ENCODE assay signal across 15 cellular contexts in genomic region chr3:128485283-128486156, GRCh38. TPM values are rescaled to one million over a fixed set of nuclear protein-coding genes. Genes with fewer than 3 reads are reported as not detected.
DNase-seq lines count a peak whose midpoint lies in the region; ATAC-seq, FAIRE-seq and TF ChIP-seq lines count a peak whose summit lies in the region.
"Had no signal": no experiment of that assay in that cellular context is flagged by ENCODE, and none has a peak within 500 bp of the region (broad histone marks: within the 10 kb centered on the region; RNA-seq: fewer than 3 reads in every experiment).

No MANE protein-coding gene starts in this region.

- H3K36me3 ChIP-seq in cardiac muscle cell (no peaks in the 10 kb centered on the region), mesendoderm (ENCODE audit: control insufficient read depth, insufficient read depth, low read length) (no peaks in the 10 kb centered on the region), uterus (no peaks in the 10 kb centered on the region), hepatocyte (replicated peaks; ENCODE audit: insufficient read depth, low read depth) (no peaks in the 10 kb centered on the region)

- no peak overlapping the region for H3K27ac Mint-ChIP-seq in central memory CD8-positive, alpha-beta T cell (ENCODE audit: low read depth)

- no peak overlapping the region for H3K18ac ChIP-seq in mesendoderm (ENCODE audit: low read length)

- no CpG with 5 or more reads among the region's 29 CpGs for WGBS in mesendoderm (ENCODE audit: extremely low coverage, insufficient coverage, low lambda C conversion rate)
- 65% methylated on average over 25 of the region's 29 CpGs for WGBS in hepatocyte (ENCODE audit: low lambda C conversion rate, missing lambda C conversion rate)

- H3K23ac ChIP-seq in mesendoderm (ENCODE audit: low read length): no peak overlapping the region

- H3K9me3 Mint-ChIP-seq in central memory CD8-positive, alpha-beta T cell: no peaks in the 10 kb centered on the region
- H3K9me3 Mint-ChIP-seq: natural killer cell treated with Interleukin-12 subunit alpha and Interleukin-12 subunit beta and Interleukin-15 and Interleukin-18, amount 100 ng/mL, for 72 hours had no signal

- H3K36me3 Mint-ChIP-seq in central memory CD8-positive, alpha-beta T cell (ENCODE audit: insufficient read depth): peaks cover 15% of the 10 kb centered on the region
- H3K36me3 Mint-ChIP-seq: natural killer cell treated with Interleukin-12 subunit alpha and Interleukin-12 subunit beta and Interleukin-15 and Interleukin-18, amount 100 ng/mL, for 72 hours had no signal

- H3K9me2 ChIP-seq in hepatocyte (replicated peaks; ENCODE audit: insufficient read depth): no peaks in the 10 kb centered on the region

- H4K20me1 ChIP-seq in hepatocyte (ENCODE audit: insufficient read depth, poor library complexity, severe bottlenecking): no peaks in the 10 kb centered on the region

- TF ChIP-seq POLR2A in uterus (IDR thresholded peaks at IDR 0.05): no peak
- no peak for TF ChIP-seq POLR2A in GM12892 (IDR thresholded peaks at IDR 0.05; ENCODE audit: low read depth, low read length)

- H3K4me3 ChIP-seq in cardiac muscle cell (peak overlapping the region; percentile 58), mesendoderm (ENCODE audit: low read length) (no peak overlapping the region), uterus (peak overlapping the region; percentile 56 to 98), hepatocyte (no peak overlapping the region)

- H3K27me3 ChIP-seq in cardiac muscle cell: peaks cover 93% of the 10 kb centered on the region
- H3K27me3 ChIP-seq in mesendoderm (ENCODE audit: insufficient read depth, low read length, poor library complexity): peaks cover 34% of the 10 kb centered on the region
- H3K27me3 ChIP-seq in uterus: no peaks in the 10 kb centered on the region
- peaks cover 82% of the 10 kb centered on the region for H3K27me3 ChIP-seq in hepatocyte

- no peaks in the 10 kb centered on the region for H3K79me2 ChIP-seq in mesendoderm (ENCODE audit: control insufficient read depth, insufficient read depth, low read length)
- H3K79me2 ChIP-seq in hepatocyte: no peaks in the 10 kb centered on the region

- no peak overlapping the region for H3K9ac ChIP-seq in mesendoderm (ENCODE audit: low read length)

- no peak overlapping the region for H2BK120ac ChIP-seq in mesendoderm (ENCODE audit: low read depth, low read length)

- intact Hi-C loops in cardiac septum (cut with DNase I): no loop called here
- intact Hi-C loops in uterus (cut with DNase I; ENCODE audit: low total_unique reads): loop anchor here (5.0 kb wide), 1 partner anchor 308 kb away; no protein-coding TSS in a partner anchor

- H2BK5ac ChIP-seq in mesendoderm (ENCODE audit: low read length): no peak overlapping the region

- peaks cover 30% of the 10 kb centered on the region for H3K4me1 Mint-ChIP-seq in central memory CD8-positive, alpha-beta T cell

- peaks cover 91% of the 10 kb centered on the region for H3K27me3 Mint-ChIP-seq in central memory CD8-positive, alpha-beta T cell

- H3K4me3 Mint-ChIP-seq in central memory CD8-positive, alpha-beta T cell: peak overlapping the region; percentile 67

- H2AFZ ChIP-seq in hepatocyte: no peak overlapping the region

- H3K27ac ChIP-seq in cardiac muscle cell (no peak overlapping the region), mesendoderm (ENCODE audit: low read depth, low read length) (no peak overlapping the region), uterus (peak overlapping the region; percentile 99 to 100), hepatocyte (no peak overlapping the region)

- no peaks in the 10 kb centered on the region for H3K9me3 ChIP-seq in cardiac muscle cell (ENCODE audit: low read depth)
- no peaks in the 10 kb centered on the region for H3K9me3 ChIP-seq in uterus
- no peaks in the 10 kb centered on the region for H3K9me3 ChIP-seq in hepatocyte (ENCODE audit: low read depth)

- no peak overlapping the region for H4K8ac ChIP-seq in mesendoderm (ENCODE audit: low read depth, low read length)

- peak overlapping the region; percentile 37 for H3K56ac ChIP-seq in mesendoderm (ENCODE audit: low read length)

- H3K4me1 ChIP-seq in cardiac muscle cell (ENCODE audit: low read depth): peaks cover 36% of the 10 kb centered on the region
- peaks cover 13% of the 10 kb centered on the region for H3K4me1 ChIP-seq in mesendoderm (ENCODE audit: control insufficient read depth, low read depth, low read length)
- H3K4me1 ChIP-seq in uterus: peaks cover 0 to 27% of the 10 kb centered on the region in 2 donors
- peaks cover 50% of the 10 kb centered on the region for H3K4me1 ChIP-seq in hepatocyte (ENCODE audit: insufficient read depth)

- H3K4ac ChIP-seq in mesendoderm (ENCODE audit: low read depth, low read length): no peak overlapping the region

- no peak overlapping the region for H2AK5ac ChIP-seq in mesendoderm (ENCODE audit: low read length)

- ATAC-seq in central memory CD8-positive, alpha-beta T cell (replicated peaks; ENCODE audit: extremely low read depth, poor library complexity, severe bottlenecking): no peak
- no peak for ATAC-seq in GM18498 (IDR thresholded peaks at IDR 0.05; ENCODE audit: unreplicated experiment)
- ATAC-seq: natural killer cell treated with Interleukin-12 subunit alpha and Interleukin-12 subunit beta and Interleukin-15 and Interleukin-18, amount 100 ng/mL, for 72 hours had no signal

- no peak overlapping the region for H3K4me2 ChIP-seq in mesendoderm (ENCODE audit: low read length)
- no peak overlapping the region for H3K4me2 ChIP-seq in hepatocyte

- no peaks in the 10 kb centered on the region for H3K79me1 ChIP-seq in mesendoderm (ENCODE audit: low read length)

- no peak for FAIRE-seq in GM12892 (lab: Jason Lieb, UNC)
- FAIRE-seq: colon, TTC549 had no signal

- no peak for DNase-seq in cardiac muscle cell (ENCODE audit: low read depth in 1 of 2, low spot score in 1 of 2)
- DNase-seq in cardiac septum (ENCODE audit: low spot score): no peak
- DNase-seq in central memory CD8-positive, alpha-beta T cell (ENCODE audit: low spot score in 2 of 2): no peak
- no peak for DNase-seq in mesendoderm
- DNase-seq in uterus: no peak
- no peak for DNase-seq in hepatocyte (ENCODE audit: low spot score)
- DNase-seq in GM12892 (ENCODE audit: insufficient read length): no peak
- DNase-seq: activated T-cell treated with anti-CD3 and anti-CD28 coated beads, Interleukin-2, amount 50 U/mL, for 1 hour; NCI-H1694 treated with DMSO at 0.1 percent for 48 hours; stimulated activated CD4-positive, alpha-beta T cell treated with anti-CD3 and anti-CD28 coated beads, Interleukin-4, amount 100 ng/mL, for 1 hour had no signal

- no peak overlapping the region for H2BK15ac ChIP-seq in mesendoderm (replicated peaks; ENCODE audit: low read depth)

- H4K5ac ChIP-seq in mesendoderm (ENCODE audit: low read length): no peak overlapping the region

- TF ChIP-seq CTCF in cardiac muscle cell (IDR thresholded peaks at IDR 0.05; ENCODE audit: low read depth, low read length) (no peak), uterus (IDR thresholded peaks at IDR 0.05) (no peak), hepatocyte (IDR thresholded peaks at IDR 0.05; ENCODE audit: poor library complexity) (no peak)

RNA-seq across cellular contexts. Expression of gene GATA2, which starts 7.5 kb away (rescaled TPM):
- total RNA-seq in cardiac muscle cell: 17.7 and 18.3 TPM in 2 replicates
- 15.2 and 22.7 TPM in 2 replicates for polyA plus RNA-seq in cardiac muscle cell
- total RNA-seq in cardiac septum: 15.6 TPM
- polyA plus RNA-seq in mesendoderm (2013, experiment 1 of 2): 0.80 TPM
- polyA plus RNA-seq in mesendoderm (2013, experiment 2 of 2): 0.69 TPM
- 100 to 1,000 TPM in 1 of 4 donors, 10 to 100 TPM in 3; 30.9 to 171 (median 52.5) TPM for total RNA-seq in uterus
- 0.88 and 2.6 TPM in 2 replicates for total RNA-seq in hepatocyte
- 2.4 and 3.5 TPM in 2 replicates for polyA plus RNA-seq in hepatocyte
- polyA plus RNA-seq in GM12892 (2012; ENCODE audit: missing spikeins): 0.17 TPM

RNA-seq across cellular contexts. Expression of gene DNAJB8, which starts 18.8 kb away (rescaled TPM):
- total RNA-seq in cardiac muscle cell: not detected in 2 replicates
- not detected in 2 replicates for polyA plus RNA-seq in cardiac muscle cell
- total RNA-seq in cardiac septum: not detected
- not detected for polyA plus RNA-seq in mesendoderm (2013, experiment 1 of 2)
- not detected for polyA plus RNA-seq in mesendoderm (2013, experiment 2 of 2)
- not detected for total RNA-seq in uterus
- total RNA-seq in hepatocyte: not detected in 2 replicates
- polyA plus RNA-seq in hepatocyte: not detected in 2 replicates
- polyA plus RNA-seq in GM12892 (2012; ENCODE audit: missing spikeins): not detected
- total RNA-seq: natural killer cell treated with Interleukin-12 subunit alpha and Interleukin-12 subunit beta and Interleukin-15 and Interleukin-18, amount 100 ng/mL, for 72 hours; subcutaneous adipose tissue had no signal

Comparison
In these comparisons a context has a peak if more than half of its experiments do, and no peak if none do; other contexts are left out.
1. H3K27ac ChIP-seq: peak in uterus (2 of 2); none in cardiac muscle cell (single experiment), mesendoderm (single experiment) and hepatocyte (single experiment).
2. H3K4me3 ChIP-seq: peak in cardiac muscle cell (single experiment) and uterus (2 of 2); none in mesendoderm (single experiment) and hepatocyte (single experiment).